In genomic region chr2:19287324-19287723, GRCh38 we compare ENCODE assay signal across 22 cellular contexts.
"Had no signal": no experiment of that assay in that cellular context is flagged by ENCODE, and none has a peak within 500 bp of the region (broad histone marks: within the 10 kb centered on the region; RNA-seq: fewer than 3 reads in every experiment).

No MANE protein-coding gene starts in this region.

- H3K4me1 Mint-ChIP-seq: activated B cell treated with CpG ODN at 0.5 μM for 24 hours; activated CD4-positive, alpha-beta T cell treated with anti-CD3 and anti-CD28 coated beads for 36 hours had no signal

- H3K27ac ChIP-seq: gastrocnemius medialis, left ventricle myocardium inferior, prostate gland, upper lobe of right lung had no signal

- H3K27me3 Mint-ChIP-seq: activated B cell treated with CpG ODN at 0.5 μM for 24 hours; activated naive CD8-positive, alpha-beta T cell treated with anti-CD3 and anti-CD28 coated beads for 36 hours had no signal

- DNase-seq: activated B cell treated with CpG ODN at 0.5 μM for 24 hours; activated CD4-positive, alpha-beta T cell treated with anti-CD3 and anti-CD28 coated beads for 36 hours; activated CD4-positive, alpha-beta T cell treated with anti-CD3 and anti-CD28 coated beads, Interleukin-2, amount 50 U/mL, for 4 hours; activated CD8-positive, alpha-beta memory T cell treated with anti-CD3 and anti-CD28 coated beads, Interleukin-2, amount 50 U/mL, for 48 hours; activated naive CD4-positive, alpha-beta T cell treated with Interleukin-2 at 50 U/mL for 16 hours; activated naive CD8-positive, alpha-beta T cell treated with anti-CD3 and anti-CD28 coated beads for 36 hours; activated T-cell treated with anti-CD3 and anti-CD28 coated beads, Interleukin-2, amount 50 U/mL, for 4 hours; amniotic stem cell; cerebellar nuclear complex; cortex of kidney; gastrocnemius medialis; hippocampal formation; kidney glomerular epithelial cell; left ventricle myocardium inferior; midbrain; natural killer cell; stimulated activated CD4-positive, alpha-beta T cell treated with anti-CD3 and anti-CD28 coated beads, Interleukin-4, amount 100 ng/mL, for 24 hours; stimulated activated naive CD8-positive, alpha-beta T cell treated with anti-CD3 and anti-CD28 coated beads, Interleukin-15, Interleukin-2, amounts not matched to agents 100 U/mL and 50 U/mL, for 24 hours; upper lobe of right lung had no signal

- H3K4me1 ChIP-seq: prostate gland had no signal

- H3K4me3 Mint-ChIP-seq: activated B cell treated with CpG ODN at 0.5 μM for 24 hours; activated CD4-positive, alpha-beta T cell treated with anti-CD3 and anti-CD28 coated beads for 36 hours; activated naive CD8-positive, alpha-beta T cell treated with anti-CD3 and anti-CD28 coated beads for 36 hours; activated T-cell treated with anti-CD3 and anti-CD28 coated beads, Interleukin-2, amount 50 U/mL, for 4 hours; natural killer cell; T-helper 1 cell treated with Interleukin-12 subunit alpha and Interleukin-12 subunit beta and Interleukin-4 antibody, amounts not matched to agents 30 μg/mL and 1 μg/mL, for 36 hours had no signal

- H3K9me3 ChIP-seq: gastrocnemius medialis, left ventricle myocardium inferior, prostate gland, upper lobe of right lung had no signal

- H3K36me3 ChIP-seq: gastrocnemius medialis, left ventricle myocardium inferior, prostate gland, upper lobe of right lung had no signal

- H3K36me3 Mint-ChIP-seq: activated naive CD8-positive, alpha-beta T cell treated with anti-CD3 and anti-CD28 coated beads for 36 hours; natural killer cell had no signal

- H3K9me3 Mint-ChIP-seq: activated B cell treated with CpG ODN at 0.5 μM for 24 hours; activated naive CD8-positive, alpha-beta T cell treated with anti-CD3 and anti-CD28 coated beads for 36 hours; activated T-helper 2 cell treated with anti-CD3 and anti-CD28 coated beads, Interferon-gamma antibody, Interleukin-2, Interleukin-4, amounts not matched to agents 10 μg/mL and 5 μg/mL and 100 μg/mL, durations not matched to agents 14 hours and 24 hours and 36 hours had no signal

- ATAC-seq: activated CD4-positive, alpha-beta T cell treated with anti-CD3 and anti-CD28 coated beads for 36 hours; activated T-cell treated with anti-CD3 and anti-CD28 coated beads, Interleukin-2, amount 50 U/mL, for 4 hours; gastrocnemius medialis; natural killer cell; stimulated activated naive CD8-positive, alpha-beta T cell treated with anti-CD3 and anti-CD28 coated beads, Interleukin-15, Interleukin-2, amounts not matched to agents 100 U/mL and 50 U/mL, for 24 hours; upper lobe of right lung had no signal

- H3K4me3 ChIP-seq: gastrocnemius medialis, left ventricle myocardium inferior, prostate gland, upper lobe of right lung had no signal

- H3K27me3 ChIP-seq: gastrocnemius medialis, upper lobe of right lung had no signal

- H3K27ac Mint-ChIP-seq: activated B cell treated with CpG ODN at 0.5 μM for 24 hours; activated CD4-positive, alpha-beta T cell treated with anti-CD3 and anti-CD28 coated beads for 36 hours; activated naive CD8-positive, alpha-beta T cell treated with anti-CD3 and anti-CD28 coated beads for 36 hours; activated T-helper 2 cell treated with anti-CD3 and anti-CD28 coated beads, Interferon-gamma antibody, Interleukin-2, Interleukin-4, amounts not matched to agents 10 μg/mL and 5 μg/mL and 100 μg/mL, durations not matched to agents 14 hours and 24 hours and 36 hours; natural killer cell; T-helper 1 cell treated with Interleukin-12 subunit alpha and Interleukin-12 subunit beta and Interleukin-4 antibody, amounts not matched to agents 30 μg/mL and 1 μg/mL, for 36 hours had no signal
